ENCODE assay signal across 1 cellular context in genomic region chr19:31314156-31314555, GRCh38.
TF ChIP-seq lines count a peak whose summit lies in the region.

No MANE protein-coding gene starts in this region.

TF ChIP-seq in GM23338, 12 proteins besides CTCF, POLR2A, EP300 and RAD21 (continued from another document):
- TF ChIP-seq REST (IDR thresholded peaks at IDR 0.05; ENCODE audit: unreplicated experiment) = no peak
- TF ChIP-seq POLR2AphosphoS5 (IDR thresholded peaks at IDR 0.05; ENCODE audit: low read depth) = no peak
- TF ChIP-seq ETS1 (IDR thresholded peaks at IDR 0.05) = no peak
- no peak for TF ChIP-seq ZNF114 (CRISPR knock-in tag; IDR thresholded peaks at IDR 0.05)
- no peak for TF ChIP-seq ZNF462 (CRISPR knock-in tag; IDR thresholded peaks at IDR 0.05)
